In the genomic region with DNA sequence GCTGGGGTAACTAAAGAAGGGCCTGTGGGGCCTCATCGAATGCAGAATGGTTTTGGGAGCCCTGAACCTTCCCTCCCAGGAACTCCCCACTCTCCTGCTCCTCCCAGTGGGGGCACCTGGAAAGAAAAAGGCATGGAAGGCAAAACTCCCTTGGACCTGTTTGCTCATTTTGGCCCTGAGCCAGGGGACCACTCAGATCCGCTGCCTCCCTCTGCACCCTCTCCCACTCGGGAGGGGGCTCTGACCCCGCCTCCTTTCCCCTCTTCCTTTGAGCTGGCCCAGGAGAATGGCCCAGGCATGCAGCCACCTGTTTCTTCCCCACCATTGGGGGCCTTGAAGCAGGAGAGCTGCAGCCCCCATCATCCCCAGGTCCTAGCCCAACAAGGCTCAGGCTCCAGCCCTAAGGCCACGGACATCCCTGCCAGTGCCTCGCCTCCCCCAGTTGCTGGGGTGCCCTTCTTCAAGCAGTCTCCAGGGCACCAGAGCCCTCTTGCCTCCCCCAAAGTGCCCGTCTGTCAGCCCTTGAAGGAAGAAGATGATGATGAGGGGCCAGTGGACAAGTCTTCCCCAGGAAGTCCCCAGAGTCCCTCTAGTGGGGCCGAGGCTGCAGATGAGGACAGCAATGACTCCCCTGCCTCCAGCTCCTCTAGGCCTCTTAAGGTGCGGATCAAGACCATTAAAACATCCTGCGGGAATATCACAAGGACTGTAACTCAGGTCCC, we compare ENCODE assay signal across 23 cellular contexts.
"Had no signal": no experiment of that assay in that cellular context is flagged by ENCODE, and none has a peak within 500 bp of the region (broad histone marks: within the 10 kb centered on the region; RNA-seq: fewer than 3 reads in every experiment).

No MANE protein-coding gene starts in this region.

- H3K4me3 ChIP-seq: body of pancreas, cardiac muscle cell, heart right ventricle, smooth muscle cell, thoracic aorta, upper lobe of right lung had no signal

- H3K27me3 Mint-ChIP-seq: dendritic cell treated with granulocyte-macrophage colony-stimulating factor and Interleukin-4, amounts not matched to agents 40 ng/mL and 50 ng/mL, for 4 days; natural killer cell treated with Interleukin-12 subunit alpha and Interleukin-12 subunit beta and Interleukin-15 and Interleukin-18, amount 100 ng/mL, for 72 hours had no signal

- H3K9me3 Mint-ChIP-seq: dendritic cell treated with granulocyte-macrophage colony-stimulating factor and Interleukin-4, amounts not matched to agents 40 ng/mL and 50 ng/mL, for 4 days; natural killer cell treated with Interleukin-12 subunit alpha and Interleukin-12 subunit beta and Interleukin-15 and Interleukin-18, amount 100 ng/mL, for 72 hours; T-helper 2 cell treated with Interferon-gamma antibody and Interleukin-4, amounts not matched to agents 5 μg/mL and 100 μg/mL, for 36 hours had no signal

- H3K9me3 ChIP-seq: body of pancreas, heart right ventricle, thoracic aorta, upper lobe of right lung had no signal

- H3K4me3 Mint-ChIP-seq: dendritic cell treated with granulocyte-macrophage colony-stimulating factor and Interleukin-4, amounts not matched to agents 40 ng/mL and 50 ng/mL, for 4 days; natural killer cell treated with Interleukin-12 subunit alpha and Interleukin-12 subunit beta and Interleukin-15 and Interleukin-18, amount 100 ng/mL, for 72 hours; T-helper 2 cell treated with Interferon-gamma antibody and Interleukin-4, amounts not matched to agents 5 μg/mL and 100 μg/mL, for 36 hours had no signal

- H3K4me2 ChIP-seq: smooth muscle cell had no signal

- FAIRE-seq: endometrium had no signal

- H3K27ac Mint-ChIP-seq: dendritic cell treated with granulocyte-macrophage colony-stimulating factor and Interleukin-4, amounts not matched to agents 40 ng/mL and 50 ng/mL, for 4 days; T-helper 2 cell treated with Interferon-gamma antibody and Interleukin-4, amounts not matched to agents 5 μg/mL and 100 μg/mL, for 36 hours had no signal

- H3K27ac ChIP-seq: body of pancreas, cardiac muscle cell, heart right ventricle, thoracic aorta, upper lobe of right lung, VCaP had no signal

- H3K27me3 ChIP-seq: body of pancreas, cardiac muscle cell, heart right ventricle, upper lobe of right lung had no signal

- DNase-seq: activated CD4-positive, alpha-beta T cell treated with anti-CD3 and anti-CD28 coated beads, Interleukin-2, amount 50 U/mL, for 4 hours; activated CD4-positive, CD25-positive, alpha-beta regulatory T cell treated with anti-CD3 and anti-CD28 coated beads, Interleukin-2, amount 50 U/mL, for 72 hours; activated effector memory CD4-positive, alpha-beta T cell treated with anti-CD3 and anti-CD28 coated beads, Interleukin-2, amount 50 U/mL, for 16 hours; activated naive CD4-positive, alpha-beta T cell treated with anti-CD3 and anti-CD28 coated beads, Interleukin-2, amount 50 U/mL, for 16 hours; anterior cingulate cortex; body of pancreas; effector CD4-positive, alpha-beta T cell; heart right ventricle; islet precursor cell; left cardiac atrium; nucleus accumbens; stimulated activated CD4-positive, alpha-beta T cell treated with anti-CD3 and anti-CD28 coated beads, Interleukin-15, amount 100 ng/mL, for 24 hours; stimulated activated CD8-positive, alpha-beta memory T cell treated with anti-CD3 and anti-CD28 coated beads, Interleukin-4, amount 100 ng/mL, for 48 hours; stimulated activated naive CD4-positive, alpha-beta T cell treated with Interleukin-2 at 50 U/mL for 16 hours; upper lobe of right lung had no signal
